Comparison of ENCODE assay signal across 1 cellular context in genomic region chr3:139309880-139310279, GRCh38.
A peak's percentile ranks its signal among the peaks of the same experiment; 100 is the strongest.
TF ChIP-seq lines count a peak whose summit lies in the region.

No MANE protein-coding gene starts in this region.

TF ChIP-seq in SK-N-SH, 30 proteins besides CTCF, POLR2A, EP300 and RAD21 (continued from another document):
- no peak for TF ChIP-seq USF1 (IDR thresholded peaks at IDR 0.05; ENCODE audit: borderline replicate concordance, low read depth)
- TF ChIP-seq JUND (IDR thresholded peaks at IDR 0.05), result peak; percentile 49
- TF ChIP-seq YY1 (IDR thresholded peaks at IDR 0.05; ENCODE audit: low read depth), result no peak
- peak; percentile 69 for TF ChIP-seq FOSL2 (IDR thresholded peaks at IDR 0.05; ENCODE audit: borderline replicate concordance, low read depth)
